In the genomic region with DNA sequence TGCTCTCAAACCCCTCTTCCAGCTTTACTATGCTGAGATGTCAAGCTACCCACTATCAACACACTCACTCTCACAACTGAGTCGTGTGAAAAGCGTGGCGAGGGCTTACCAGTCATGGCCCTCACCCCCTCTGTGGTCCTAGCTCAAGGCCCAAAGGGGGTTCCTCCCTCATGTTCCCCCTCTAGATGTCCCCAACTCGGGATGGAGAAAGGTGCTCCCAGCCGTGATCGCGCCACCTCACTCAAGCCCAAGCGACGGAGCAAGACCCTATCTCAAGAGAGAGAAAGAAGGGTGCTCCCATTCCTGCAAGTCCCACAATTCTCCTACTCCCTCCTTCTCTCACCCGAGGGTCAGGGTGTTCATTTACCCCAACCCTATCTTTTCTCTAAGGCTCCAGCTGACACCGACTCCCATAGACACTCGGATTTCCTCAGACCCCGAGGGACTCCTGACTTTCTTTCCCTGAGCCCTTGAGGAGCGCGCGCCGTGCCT, we compare ENCODE assay signal across 8 cellular contexts. TPM values are rescaled to one million over a fixed set of nuclear protein-coding genes. Genes with fewer than 3 reads are reported as not detected.
DNase-seq lines count a peak whose midpoint lies in the region; ATAC-seq, FAIRE-seq and TF ChIP-seq lines count a peak whose summit lies in the region.

No MANE protein-coding gene starts in this region.

- H3K4me3 ChIP-seq in GM08714 (ENCODE audit: low read length) (peak overlapping the region; percentile 90), SJCRH30 (peak overlapping the region; percentile 85), pancreas (peak overlapping the region; percentile 77 to 99 (median 88))

- H3K36me3 ChIP-seq in SJCRH30 (no peaks in the 10 kb centered on the region), pancreas (no peaks in the 10 kb centered on the region)

- H3K27me3 ChIP-seq in SJCRH30 (no peaks in the 10 kb centered on the region), pancreas (no peaks in the 10 kb centered on the region)

- no peaks in the 10 kb centered on the region for H3K9me3 ChIP-seq in SJCRH30 (replicated peaks)
- no peaks in the 10 kb centered on the region for H3K9me3 ChIP-seq in pancreas

- no peak for FAIRE-seq in pancreas (lab: Jason Lieb, UNC)

- peak in 3 of 4 donors; percentile 1 to 12 (median 2) for ATAC-seq in pancreas
- ATAC-seq in GM18909 (IDR thresholded peaks at IDR 0.05; ENCODE audit: poor library complexity, unreplicated experiment) = no peak

- TF ChIP-seq CTCF in pancreas (IDR thresholded peaks at IDR 0.05) = no peak

- intact Hi-C loops in pancreas (cut with DNase I) = no loop called here

- DNase-seq in SJCRH30 (no peak), epithelial cell of prostate (ENCODE audit: low read depth, low spot score) (no peak), pancreas (peak in 2 of 6 donors; percentile 18 to 25), hippocampal formation (lab: John Stamatoyannopoulos, UW) (no peak), SIG-M5 (lab: John Stamatoyannopoulos, UW) (no peak)
- no peak for DNase-seq in stimulated activated CD4-positive, alpha-beta T cell treated with anti-CD3 and anti-CD28 coated beads, Interleukin-2, amount 100 ng/mL, for 48 hours

- peak overlapping the region; percentile 27; the same call in 1 of the 2 replicates for H3K27ac ChIP-seq in SJCRH30
- peak overlapping the region; percentile 42 for H3K27ac ChIP-seq in epithelial cell of prostate
- peak overlapping the region in 3 of 4 donors; percentile 32 to 74 (median 44) for H3K27ac ChIP-seq in pancreas

- 0 to 5% methylated on average over 17 of the region's 17 CpGs for WGBS in pancreas, 2 donors

- H3K4me1 ChIP-seq in SJCRH30 = no peaks in the 10 kb centered on the region
- H3K4me1 ChIP-seq in pancreas = peaks cover 0 to 13% (median 12%) of the 10 kb centered on the region in 3 donors

RNA-seq across cellular contexts. Expression of a gene that starts 0.5 kb away (rescaled TPM):
- total RNA-seq in SJCRH30 (2014; rRNA removed; shearing (Covaris generic)) = 30.6 and 33.7 TPM in 2 replicates
- 10 to 100 TPM; 14.8 to 27.1 (median 20.0) TPM for total RNA-seq in pancreas
- 10 to 100 TPM in 1 of 2 donors, 1 to 10 TPM in 1; 9.7 to 11.6 TPM for polyA plus RNA-seq in pancreas

RNA-seq across cellular contexts. Expression of a gene that starts 26.3 kb away (rescaled TPM):
- total RNA-seq in SJCRH30 (2014; rRNA removed; shearing (Covaris generic)) = not detected in 2 replicates
- total RNA-seq in pancreas = under 1 TPM in 4 of 6 donors, not detected in 2; 0.09 to 0.56 (median 0.21) TPM
- under 1 TPM; 0.02 to 0.11 TPM for polyA plus RNA-seq in pancreas
